Comparison of ENCODE assay signal across 27 cellular contexts in the genomic region with DNA sequence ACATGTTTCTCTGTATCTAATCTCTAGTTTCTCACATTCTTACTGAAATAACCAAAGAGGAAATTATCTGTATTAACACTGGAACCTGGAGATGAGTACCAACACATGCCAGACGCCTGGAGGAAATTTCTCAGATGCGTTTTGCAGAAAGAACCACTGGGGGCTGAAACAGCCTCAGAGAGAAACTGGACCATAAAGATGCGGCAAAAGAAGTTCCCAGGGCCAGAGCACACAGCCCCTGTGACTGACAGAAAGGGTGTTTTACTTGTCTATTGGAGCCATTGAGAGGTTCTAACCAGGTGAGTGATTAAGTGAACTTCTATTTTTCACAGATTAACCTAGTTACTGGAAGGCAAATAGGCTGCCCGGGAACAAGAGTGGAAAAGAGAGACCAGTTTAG.
"Had no signal": no experiment of that assay in that cellular context is flagged by ENCODE, and none has a peak within 500 bp of the region (broad histone marks: within the 10 kb centered on the region; RNA-seq: fewer than 3 reads in every experiment).

No MANE protein-coding gene starts in this region.

- ATAC-seq: mucosa of descending colon; naive thymus-derived CD4-positive, alpha-beta T cell; natural killer cell treated with Interleukin-12 subunit alpha and Interleukin-12 subunit beta and Interleukin-15 and Interleukin-18, amount 100 ng/mL, for 72 hours; pancreas; right cardiac atrium; stimulated activated memory B cell treated with anti-CD40 and anti-IgM and Interleukin-4, amounts not matched to agents 10 μg/mL and 1 μg/mL and 100 μg/mL, for 72 hours; stimulated activated naive CD8-positive, alpha-beta T cell treated with anti-CD3 and anti-CD28 coated beads, Interleukin-15, amount 100 ng/mL, for 72 hours had no signal

- H3K4me1 ChIP-seq: left ventricle myocardium inferior, pancreas, prostate gland, sigmoid colon, tibial nerve, upper lobe of left lung, vagina had no signal

- H3K79me2 ChIP-seq: hepatocyte had no signal

- H3K36me3 ChIP-seq: left ventricle myocardium inferior, pancreas, prostate gland, sigmoid colon, tibial nerve, upper lobe of left lung, vagina had no signal

- FAIRE-seq: pancreas, small intestine had no signal

- H3K27ac ChIP-seq: hepatocyte, left ventricle myocardium inferior, pancreas, prostate gland, sigmoid colon, tibial nerve, upper lobe of left lung, vagina had no signal

- H2AFZ ChIP-seq: hepatocyte had no signal

- DNase-seq: islet precursor cell; left ventricle myocardium inferior; midbrain; mucosa of descending colon; naive thymus-derived CD4-positive, alpha-beta T cell; nucleus accumbens; pancreas; posterior cingulate gyrus; retina; right cardiac atrium; sigmoid colon; small intestine; stimulated activated CD4-positive, alpha-beta T cell treated with anti-CD3 and anti-CD28 coated beads, Interleukin-1b, Interleukin-23, amount 100 ng/mL, for 48 hours; stimulated activated CD4-positive, alpha-beta T cell treated with anti-CD3 and anti-CD28 coated beads, Interleukin-2, amount 100 ng/mL, for 48 hours; stimulated activated CD4-positive, alpha-beta T cell treated with anti-CD3 and anti-CD28 coated beads, Interleukin-4, amount 100 ng/mL, for 4 hours; stimulated activated CD8-positive, alpha-beta memory T cell treated with anti-CD3 and anti-CD28 coated beads, Interleukin-4, amount 100 ng/mL, for 48 hours; stimulated activated naive CD4-positive, alpha-beta T cell treated with Interleukin-2 at 50 U/mL for 16 hours; stimulated activated naive CD8-positive, alpha-beta T cell treated with anti-CD3 and anti-CD28 coated beads, Interleukin-15, amount 100 ng/mL, for 72 hours; substantia nigra; upper lobe of left lung had no signal

- H3K4me3 ChIP-seq: hepatocyte, left ventricle myocardium inferior, lung, mucosa of descending colon, pancreas, prostate gland, sigmoid colon, tibial nerve, upper lobe of left lung, vagina had no signal

- H3K4me2 ChIP-seq: hepatocyte had no signal

- H3K9me3 ChIP-seq: left ventricle myocardium inferior, mucosa of descending colon, pancreas, prostate gland, sigmoid colon, tibial nerve, upper lobe of left lung, vagina had no signal

- H3K27me3 ChIP-seq: hepatocyte, pancreas, sigmoid colon, tibial nerve, upper lobe of left lung, vagina had no signal
